12 cellular contexts compared by ENCODE assay signal in genomic region chr12:6204533-6205143, GRCh38. TPM values are rescaled to one million over a fixed set of nuclear protein-coding genes. Genes with fewer than 3 reads are reported as not detected.
DNase-seq lines count a peak whose midpoint lies in the region; ATAC-seq and TF ChIP-seq lines count a peak whose summit lies in the region.
"Had no signal": no experiment of that assay in that cellular context is flagged by ENCODE, and none has a peak within 500 bp of the region (broad histone marks: within the 10 kb centered on the region; RNA-seq: fewer than 3 reads in every experiment).

No MANE protein-coding gene starts in this region.

- H3K36me3 ChIP-seq in mammary epithelial cell (ENCODE audit: insufficient read depth, low read length) (peaks cover 14% of the 10 kb centered on the region), upper lobe of right lung (peaks cover 6% of the 10 kb centered on the region)

- POLR2A ChIA-PET in activated naive CD8-positive, alpha-beta T cell treated with anti-CD3 and anti-CD28 coated beads, Interleukin-2, amount 10 ng/mL, durations not matched to agents 7 days and 5 days (lab: Charles Lee) = no interaction called here

- H3K9me3 Mint-ChIP-seq in activated naive CD8-positive, alpha-beta T cell treated with anti-CD3 and anti-CD28 coated beads, Interleukin-2, amount 10 ng/mL, durations not matched to agents 7 days and 5 days = no peaks in the 10 kb centered on the region
- no peaks in the 10 kb centered on the region for H3K9me3 Mint-ChIP-seq in activated naive CD8-positive, alpha-beta T cell treated with anti-CD3 and anti-CD28 coated beads for 36 hours
- H3K9me3 Mint-ChIP-seq in memory B cell = no peaks in the 10 kb centered on the region
- H3K9me3 Mint-ChIP-seq: activated CD4-positive, alpha-beta memory T cell treated with anti-CD3 and anti-CD28 coated beads for 36 hours had no signal

- ATAC-seq in activated naive CD8-positive, alpha-beta T cell treated with anti-CD3 and anti-CD28 coated beads, Interleukin-2, amount 10 ng/mL, durations not matched to agents 7 days and 5 days (ENCODE audit: low read depth) = no peak
- ATAC-seq in memory B cell (ENCODE audit: low read depth) (no peak), upper lobe of right lung (no peak), HG03460 (IDR thresholded peaks at IDR 0.05; ENCODE audit: unreplicated experiment) (no peak)
- ATAC-seq in activated CD4-positive, CD25-positive, alpha-beta regulatory T cell treated with anti-CD3 and anti-CD28 coated beads, Interleukin-2, amount 50 U/mL, for 24 hours = no peak
- ATAC-seq: left colon had no signal

- H3K9me3 ChIP-seq in mammary epithelial cell (replicated peaks; ENCODE audit: insufficient read depth, low read length) (no peaks in the 10 kb centered on the region), upper lobe of right lung (no peaks in the 10 kb centered on the region)

- H3K4me3 Mint-ChIP-seq in activated naive CD8-positive, alpha-beta T cell treated with anti-CD3 and anti-CD28 coated beads, Interleukin-2, amount 10 ng/mL, durations not matched to agents 7 days and 5 days = no peak overlapping the region
- no peak overlapping the region for H3K4me3 Mint-ChIP-seq in activated naive CD8-positive, alpha-beta T cell treated with anti-CD3 and anti-CD28 coated beads for 36 hours
- H3K4me3 Mint-ChIP-seq in memory B cell = peak overlapping the region; percentile 3
- H3K4me3 Mint-ChIP-seq: activated CD4-positive, alpha-beta memory T cell treated with anti-CD3 and anti-CD28 coated beads for 36 hours had no signal

- H3K27me3 Mint-ChIP-seq in activated naive CD8-positive, alpha-beta T cell treated with anti-CD3 and anti-CD28 coated beads, Interleukin-2, amount 10 ng/mL, durations not matched to agents 7 days and 5 days = peaks cover 22% of the 10 kb centered on the region
- peaks cover 20% of the 10 kb centered on the region for H3K27me3 Mint-ChIP-seq in activated naive CD8-positive, alpha-beta T cell treated with anti-CD3 and anti-CD28 coated beads for 36 hours
- H3K27me3 Mint-ChIP-seq in memory B cell = peaks cover 9% of the 10 kb centered on the region

- DNase-seq in activated naive CD8-positive, alpha-beta T cell treated with anti-CD3 and anti-CD28 coated beads, Interleukin-2, amount 10 ng/mL, durations not matched to agents 7 days and 5 days = no peak
- DNase-seq in activated naive CD8-positive, alpha-beta T cell treated with anti-CD3 and anti-CD28 coated beads for 36 hours = no peak
- DNase-seq in mammary epithelial cell (no peak), memory B cell (ENCODE audit: low spot score in 2 of 2) (no peak), upper lobe of right lung (no peak), NCI-H1417 (lab: John Stamatoyannopoulos, UW) (no peak)
- DNase-seq: activated CD4-positive, alpha-beta memory T cell treated with anti-CD3 and anti-CD28 coated beads for 36 hours; central memory CD4-positive, alpha-beta T cell; stimulated activated CD4-positive, alpha-beta T cell treated with anti-CD3 and anti-CD28 coated beads, Interleukin-4, amount 100 ng/mL, for 24 hours had no signal

- intact Hi-C loops in mammary epithelial cell (cut with micrococcal nuclease) (no loop called here), upper lobe of right lung (cut with DNase I) (no loop called here)

- peak overlapping the region; percentile 7 for H3K9ac ChIP-seq in mammary epithelial cell (ENCODE audit: insufficient read depth, low read length)

- TF ChIP-seq CTCF in mammary epithelial cell (conservative IDR thresholded peaks at IDR 0.05 in 1 of 2, IDR thresholded peaks at IDR 0.05 in 1 of 2; ENCODE audit: extremely low read depth in 1 of 2, insufficient read depth in 1 of 2, low read depth in 1 of 2, low read length in 2 of 2) = peak in 1 of 2 donors; percentile 28
- TF ChIP-seq CTCF in upper lobe of right lung (IDR thresholded peaks at IDR 0.05) = no peak

- CTCF ChIA-PET in mammary epithelial cell (lab: Charles Lee; ENCODE audit: low non-redundant PET) = no interaction called here

- no peaks in the 10 kb centered on the region for H4K20me1 ChIP-seq in mammary epithelial cell (ENCODE audit: insufficient read depth, low read length)

- peak overlapping the region; percentile 6 for H3K4me2 ChIP-seq in mammary epithelial cell (ENCODE audit: insufficient read depth, low read depth, low read length)

- H3K36me3 Mint-ChIP-seq in activated naive CD8-positive, alpha-beta T cell treated with anti-CD3 and anti-CD28 coated beads, Interleukin-2, amount 10 ng/mL, durations not matched to agents 7 days and 5 days = no peaks in the 10 kb centered on the region
- peaks cover 2% of the 10 kb centered on the region for H3K36me3 Mint-ChIP-seq in activated naive CD8-positive, alpha-beta T cell treated with anti-CD3 and anti-CD28 coated beads for 36 hours
- peaks cover 12% of the 10 kb centered on the region for H3K36me3 Mint-ChIP-seq in memory B cell
- H3K36me3 Mint-ChIP-seq: activated CD4-positive, alpha-beta memory T cell treated with anti-CD3 and anti-CD28 coated beads for 36 hours had no signal

- peak overlapping the region; percentile 18 for H3K27ac ChIP-seq in mammary epithelial cell (ENCODE audit: insufficient read depth, low read depth, low read length)
- H3K27ac ChIP-seq in upper lobe of right lung = peak overlapping the region; percentile 48

- H3K27ac Mint-ChIP-seq in activated naive CD8-positive, alpha-beta T cell treated with anti-CD3 and anti-CD28 coated beads, Interleukin-2, amount 10 ng/mL, durations not matched to agents 7 days and 5 days = peak overlapping the region; percentile 24
- no peak overlapping the region for H3K27ac Mint-ChIP-seq in activated naive CD8-positive, alpha-beta T cell treated with anti-CD3 and anti-CD28 coated beads for 36 hours
- peak overlapping the region; percentile 42 for H3K27ac Mint-ChIP-seq in memory B cell
- H3K27ac Mint-ChIP-seq: activated CD4-positive, alpha-beta memory T cell treated with anti-CD3 and anti-CD28 coated beads for 36 hours had no signal

- in situ Hi-C loops in mammary epithelial cell (cut with MboI; ENCODE audit: low sequenced_read_pairs in 2 of 2) = loop anchor here (5.0 kb wide), 1 partner anchor 73 kb away; no protein-coding TSS in a partner anchor

- H3K27me3 ChIP-seq in mammary epithelial cell (ENCODE audit: insufficient read depth, low read length) (no peaks in the 10 kb centered on the region), upper lobe of right lung (no peaks in the 10 kb centered on the region)

- dilution Hi-C loops in mammary epithelial cell (cut with HindIII; ENCODE audit: low sequenced_read_pairs) = no loop called here

- peaks cover 93% of the 10 kb centered on the region for H3K79me2 ChIP-seq in mammary epithelial cell (ENCODE audit: insufficient read depth, low read length)

- WGBS in mammary epithelial cell (ENCODE audit: low coverage, missing lambda C conversion rate) = 89% methylated on average over 5 of the region's 5 CpGs

- BruUV-seq in mammary epithelial cell (replicated peaks; lab: Mats Ljungman, UMichigan) = no TSS peak

- no peak overlapping the region for H3K4me3 ChIP-seq in mammary epithelial cell (replicated peaks in 1 of 3; ENCODE audit: insufficient read depth in 1 of 3, low read depth in 2 of 3, low read length in 3 of 3)
- no peak overlapping the region for H3K4me3 ChIP-seq in upper lobe of right lung

- H3K4me1 ChIP-seq in mammary epithelial cell (ENCODE audit: insufficient read depth, low read length) = peaks cover 51% of the 10 kb centered on the region
- H3K4me1 ChIP-seq in upper lobe of right lung = peaks cover 73% of the 10 kb centered on the region

- H2AFZ ChIP-seq in mammary epithelial cell (ENCODE audit: low read depth, low read length) = no peak overlapping the region

- H3K4me1 Mint-ChIP-seq in activated naive CD8-positive, alpha-beta T cell treated with anti-CD3 and anti-CD28 coated beads, Interleukin-2, amount 10 ng/mL, durations not matched to agents 7 days and 5 days = peaks cover 12% of the 10 kb centered on the region
- H3K4me1 Mint-ChIP-seq in activated naive CD8-positive, alpha-beta T cell treated with anti-CD3 and anti-CD28 coated beads for 36 hours = peaks cover 19% of the 10 kb centered on the region
- peaks cover 26% of the 10 kb centered on the region for H3K4me1 Mint-ChIP-seq in memory B cell

RNA-seq across cellular contexts. Expression of gene CD9, which starts 4.4 kb away (rescaled TPM):
- total RNA-seq in activated naive CD8-positive, alpha-beta T cell treated with anti-CD3 and anti-CD28 coated beads, Interleukin-2, amount 10 ng/mL, durations not matched to agents 7 days and 5 days = 10 to 100 TPM in 1 of 2 experiments, 1 to 10 TPM in 1; 8.8 to 14.0 TPM
- 10 to 100 TPM; 16.2 to 18.1 TPM for total RNA-seq in activated naive CD8-positive, alpha-beta T cell treated with anti-CD3 and anti-CD28 coated beads for 36 hours
- total RNA-seq in mammary epithelial cell = 100 to 1,000 TPM; 351 to 470 TPM
- 775 TPM for polyA plus RNA-seq in mammary epithelial cell
- 463 TPM for polyA minus RNA-seq in mammary epithelial cell
- total RNA-seq in upper lobe of right lung = 445 TPM

Comparison
In these comparisons a context has a peak if more than half of its experiments do, and no peak if none do; other contexts are left out.
1. RNA of gene CD9, which starts 4.4 kb away (total RNA-seq): 351 to 470 TPM in mammary epithelial cell and 445 TPM in upper lobe of right lung (single experiment); 16.2 to 18.1 TPM in activated naive CD8-positive, alpha-beta T cell treated with anti-CD3 and anti-CD28 coated beads for 36 hours and 8.8 to 14.0 TPM in activated naive CD8-positive, alpha-beta T cell treated with anti-CD3 and anti-CD28 coated beads, Interleukin-2, amount 10 ng/mL, durations not matched to agents 7 days and 5 days; every median in the first group is over 10 times any median in the second.